8 cellular contexts compared by ENCODE assay signal in genomic region chr11:65640483-65641207, GRCh38. TPM values are rescaled to one million over a fixed set of nuclear protein-coding genes. Genes with fewer than 3 reads are reported as not detected.
DNase-seq lines count a peak whose midpoint lies in the region; ATAC-seq and TF ChIP-seq lines count a peak whose summit lies in the region.

No MANE protein-coding gene starts in this region.

- TF ChIP-seq CTCF in GM06990 (IDR thresholded peaks at IDR 0.05; ENCODE audit: insufficient read depth, low read length, poor library complexity, severe bottlenecking) (no peak), OCI-LY3 (IDR thresholded peaks at IDR 0.05; ENCODE audit: low read depth, low read length) (no peak), colonic mucosa (IDR thresholded peaks at IDR 0.05) (no peak), neutrophil (IDR thresholded peaks at IDR 0.05) (no peak), A673 (conservative IDR thresholded peaks at IDR 0.05; ENCODE audit: low read depth, low read length) (no peak)

- H3K36me3 ChIP-seq in GM06990 (ENCODE audit: control insufficient read depth, insufficient read depth, low read length) (peaks cover 38% of the 10 kb centered on the region), OCI-LY3 (replicated peaks; ENCODE audit: low read depth, low read length) (peaks cover 49% of the 10 kb centered on the region), colonic mucosa (peaks cover 11% of the 10 kb centered on the region), neutrophil (peaks cover 61% of the 10 kb centered on the region), A673 (ENCODE audit: insufficient read depth, low read length, poor library complexity, severe bottlenecking) (peaks cover 11% of the 10 kb centered on the region)

- H4K20me1 ChIP-seq in OCI-LY3 (ENCODE audit: insufficient read depth, low read length): no peaks in the 10 kb centered on the region

- no TSS peak for BruUV-seq in A673 (replicated peaks; lab: Mats Ljungman, UMichigan)

- DNase-seq in GM06990 (ENCODE audit: extremely low read depth, insufficient read length): no peak
- peak; percentile 52 for DNase-seq in colonic mucosa
- DNase-seq in kidney glomerular epithelial cell (lab: John Stamatoyannopoulos, UW): no peak
- no peak for DNase-seq in A673 (ENCODE audit: low spot score)
- DNase-seq in 8988T: no peak

- intact Hi-C loops in colonic mucosa (cut with DNase I) (no loop called here), A673 (cut with micrococcal nuclease; ENCODE audit: unreplicated experiment) (no loop called here)

- H3K27ac ChIP-seq in OCI-LY3 (ENCODE audit: low read length) (peak overlapping the region; percentile 77), colonic mucosa (peak overlapping the region; percentile 91), neutrophil (peak overlapping the region; percentile 100), A673 (ENCODE audit: low read depth, low read length, poor library complexity, severe bottlenecking) (no peak overlapping the region)

- peak overlapping the region; percentile 94 for H3K4me2 ChIP-seq in OCI-LY3 (ENCODE audit: low read length)

- POLR2A ChIA-PET in A673 (lab: Charles Lee; ENCODE audit: low non-redundant PET): no interaction called here

- ATAC-seq in HG03378 (IDR thresholded peaks at IDR 0.05; ENCODE audit: unreplicated experiment): no peak

- H3K27me3 ChIP-seq in GM06990 (replicated peaks; ENCODE audit: control insufficient read depth, insufficient read depth, low read length) (no peaks in the 10 kb centered on the region), OCI-LY3 (ENCODE audit: low read depth, low read length) (no peaks in the 10 kb centered on the region), colonic mucosa (no peaks in the 10 kb centered on the region), neutrophil (no peaks in the 10 kb centered on the region), A673 (replicated peaks; ENCODE audit: insufficient read depth, low read depth, low read length, poor library complexity) (no peaks in the 10 kb centered on the region)

- peaks cover 27% of the 10 kb centered on the region for H3K79me2 ChIP-seq in OCI-LY3 (ENCODE audit: low read length)

- CTCF ChIA-PET in A673 (lab: Charles Lee): no interaction called here

- H3K9ac ChIP-seq in OCI-LY3 (ENCODE audit: low read length) (peak overlapping the region; percentile 73), colonic mucosa (ENCODE audit: low read depth in 2 of 2, low read length in 2 of 2) (peak overlapping the region; percentile 54 to 65)

- peak overlapping the region; percentile 60 for H3K4me3 ChIP-seq in GM06990 (replicated peaks; ENCODE audit: low read depth, low read length)
- peak overlapping the region; percentile 85 for H3K4me3 ChIP-seq in OCI-LY3 (ENCODE audit: low read length)
- peak overlapping the region; percentile 26 for H3K4me3 ChIP-seq in colonic mucosa
- H3K4me3 ChIP-seq in neutrophil (ENCODE audit: low read depth in 1 of 2, low read length in 1 of 2): peak overlapping the region; percentile 83 to 90
- H3K4me3 ChIP-seq in A673 (ENCODE audit: low read depth, low read length, poor library complexity, severe bottlenecking): no peak overlapping the region

- no peaks in the 10 kb centered on the region for H3K9me3 ChIP-seq in OCI-LY3 (ENCODE audit: insufficient read depth, low read length)
- no peaks in the 10 kb centered on the region for H3K9me3 ChIP-seq in colonic mucosa
- no peaks in the 10 kb centered on the region for H3K9me3 ChIP-seq in neutrophil
- no peaks in the 10 kb centered on the region for H3K9me3 ChIP-seq in A673 (ENCODE audit: low read depth, low read length, poor library complexity, severe bottlenecking)

- H3K4me1 ChIP-seq in OCI-LY3 (ENCODE audit: low read length): peaks cover 32% of the 10 kb centered on the region
- peaks cover 10% of the 10 kb centered on the region for H3K4me1 ChIP-seq in colonic mucosa
- H3K4me1 ChIP-seq in neutrophil (ENCODE audit: control insufficient read depth in 1 of 2, insufficient read depth in 1 of 2, low read depth in 1 of 2, low read length in 1 of 2): peaks cover 63 to 65% of the 10 kb centered on the region in 2 experiments
- peaks cover 11% of the 10 kb centered on the region for H3K4me1 ChIP-seq in A673 (ENCODE audit: insufficient read depth, low read length, poor library complexity, severe bottlenecking)

- H2AFZ ChIP-seq in OCI-LY3 (ENCODE audit: low read depth, low read length): no peak overlapping the region

RNA-seq across cellular contexts. Expression of gene SIPA1, which starts 2.7 kb away (rescaled TPM):
- total RNA-seq in colonic mucosa (10 to 100 TPM; 21.0 to 33.0 TPM), A673 (2021) (30.0 and 43.2 TPM in 2 replicates)

RNA-seq across cellular contexts. Expression of gene RELA, which starts 22.1 kb away (rescaled TPM):
- total RNA-seq in colonic mucosa (10 to 100 TPM; 58.7 to 68.3 TPM), A673 (2021) (92.0 and 99.3 TPM in 2 replicates)

RNA-seq across cellular contexts. Expression of gene PCNX3, which starts 25.1 kb away (rescaled TPM):
- total RNA-seq in colonic mucosa: 10 to 100 TPM; 41.5 to 72.4 TPM
- 63.4 and 68.0 TPM in 2 replicates for total RNA-seq in A673 (2021)

RNA-seq across cellular contexts. Expression of gene MAP3K11, which starts 26.6 kb away (rescaled TPM):
- 100 to 1,000 TPM in 1 of 2 donors, 10 to 100 TPM in 1; 92.7 to 102 TPM for total RNA-seq in colonic mucosa
- total RNA-seq in A673 (2021): 92.8 and 94.2 TPM in 2 replicates

RNA-seq across cellular contexts. Expression of gene KCNK7, which starts 45.0 kb away (rescaled TPM):
- total RNA-seq in colonic mucosa (under 1 TPM; 0.40 to 0.69 TPM), A673 (2021) (1.7 and 2.3 TPM in 2 replicates)
